ENCODE assay signal across 17 cellular contexts in the genomic region with DNA sequence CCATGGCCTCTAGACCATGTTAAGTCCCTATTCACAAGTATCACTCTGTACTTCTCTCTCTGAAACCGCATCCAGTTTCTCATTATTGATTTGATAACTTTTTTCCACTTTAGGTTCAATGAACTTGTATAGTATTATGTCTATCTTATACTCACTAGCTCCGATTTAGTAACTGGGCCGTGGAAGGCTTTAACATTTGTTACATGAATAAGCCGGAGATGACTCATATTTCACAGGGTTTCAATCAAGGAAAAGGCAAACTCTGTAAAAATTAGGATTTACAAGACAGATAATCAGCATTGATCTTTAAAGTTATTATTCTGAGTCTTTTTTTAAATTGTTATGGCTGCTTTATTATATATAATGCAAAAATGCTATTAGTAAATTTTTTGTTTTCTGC.
DNase-seq lines count a peak whose midpoint lies in the region; ATAC-seq and TF ChIP-seq lines count a peak whose summit lies in the region.
"Had no signal": no experiment of that assay in that cellular context is flagged by ENCODE, and none has a peak within 500 bp of the region (broad histone marks: within the 10 kb centered on the region; RNA-seq: fewer than 3 reads in every experiment).

No MANE protein-coding gene starts in this region.

- no peaks in the 10 kb centered on the region for H3K9me3 ChIP-seq in SK-N-SH

- no peak for TF ChIP-seq EP300 in SK-N-SH (IDR thresholded peaks at IDR 0.05; ENCODE audit: borderline replicate concordance in 1 of 2, low read depth in 1 of 2, low read length in 1 of 2)

- WGBS in SK-N-SH (ENCODE audit: low lambda C conversion rate): 10% methylated on average over 4 of the region's 4 CpGs

- POLR2A ChIA-PET in SK-N-SH (lab: Yijun Ruan, JAX): no interaction called here

- H4K20me1 ChIP-seq in SK-N-SH (ENCODE audit: insufficient read depth): no peaks in the 10 kb centered on the region

- CTCF ChIA-PET in SK-N-SH (lab: Yijun Ruan, JAX): no interaction called here

- H3K4me2 ChIP-seq in SK-N-SH: no peak overlapping the region

- no peaks in the 10 kb centered on the region for H3K36me3 Mint-ChIP-seq in activated T-helper 1 cell treated with anti-CD3 and anti-CD28 coated beads, Interleukin-12 subunit alpha, Interleukin-12 subunit beta, Interleukin-2, Interleukin-4 antibody, amounts not matched to agents 30 ng/mL and 10 ng/mL and 1 ng/mL, durations not matched to agents 14 hours and 24 hours and 36 hours (ENCODE audit: low read depth)
- H3K36me3 Mint-ChIP-seq: CD4-positive, alpha-beta memory T cell had no signal

- no peaks in the 10 kb centered on the region for H3K79me2 ChIP-seq in SK-N-SH (ENCODE audit: insufficient read depth)

- TF ChIP-seq CTCF in SK-N-SH (IDR thresholded peaks at IDR 0.05) (no peak), fibroblast of mammary gland (conservative IDR thresholded peaks at IDR 0.05; ENCODE audit: control insufficient read depth, insufficient read depth, low read depth, low read length) (no peak)

- H3K4me3 Mint-ChIP-seq in activated T-helper 1 cell treated with anti-CD3 and anti-CD28 coated beads, Interleukin-12 subunit alpha, Interleukin-12 subunit beta, Interleukin-2, Interleukin-4 antibody, amounts not matched to agents 30 ng/mL and 10 ng/mL and 1 ng/mL, durations not matched to agents 14 hours and 24 hours and 36 hours: no peak overlapping the region
- H3K4me3 Mint-ChIP-seq: CD4-positive, alpha-beta memory T cell had no signal

- no peak overlapping the region for H3K27ac Mint-ChIP-seq in activated T-helper 1 cell treated with anti-CD3 and anti-CD28 coated beads, Interleukin-12 subunit alpha, Interleukin-12 subunit beta, Interleukin-2, Interleukin-4 antibody, amounts not matched to agents 30 ng/mL and 10 ng/mL and 1 ng/mL, durations not matched to agents 14 hours and 24 hours and 36 hours
- H3K27ac Mint-ChIP-seq: CD4-positive, alpha-beta memory T cell had no signal

- H3K9me3 Mint-ChIP-seq in activated T-helper 1 cell treated with anti-CD3 and anti-CD28 coated beads, Interleukin-12 subunit alpha, Interleukin-12 subunit beta, Interleukin-2, Interleukin-4 antibody, amounts not matched to agents 30 ng/mL and 10 ng/mL and 1 ng/mL, durations not matched to agents 14 hours and 24 hours and 36 hours: peaks cover 3% of the 10 kb centered on the region

- no peaks in the 10 kb centered on the region for H3F3A ChIP-seq in SK-N-SH (replicated peaks; ENCODE audit: insufficient read depth)

- H3K9ac ChIP-seq in SK-N-SH: no peak overlapping the region
- H3K9ac ChIP-seq: GM23248 had no signal

- no peaks in the 10 kb centered on the region for H3K36me3 ChIP-seq in SK-N-SH (replicated peaks in 1 of 2; ENCODE audit: control insufficient read depth in 1 of 2, insufficient read depth in 2 of 2, low read length in 1 of 2)

- no peaks in the 10 kb centered on the region for H3K4me1 ChIP-seq in SK-N-SH (ENCODE audit: control insufficient read depth in 1 of 2, insufficient read depth in 2 of 2, low read depth in 1 of 2, low read length in 1 of 2)

- ATAC-seq in GM21717 (IDR thresholded peaks at IDR 0.05; ENCODE audit: unreplicated experiment): no peak

- H3K27ac ChIP-seq in SK-N-SH (ENCODE audit: low read depth in 2 of 2, low read length in 1 of 2): no peak overlapping the region
- H3K27ac ChIP-seq: GM23248 had no signal

- DNase-seq in HPDE6-E6E7 (ENCODE audit: extremely low spot score): peak; percentile 4
- peak; percentile 14 for DNase-seq in M059J (ENCODE audit: low read depth)
- no peak for DNase-seq in SK-N-SH
- DNase-seq in fibroblast of mammary gland (ENCODE audit: low read depth): peak; percentile 3
- DNase-seq in activated T-helper 1 cell treated with anti-CD3 and anti-CD28 coated beads, Interleukin-12 subunit alpha, Interleukin-12 subunit beta, Interleukin-2, Interleukin-4 antibody, amounts not matched to agents 30 ng/mL and 10 ng/mL and 1 ng/mL, durations not matched to agents 14 hours and 24 hours and 36 hours (ENCODE audit: low spot score): no peak
- no peak for DNase-seq in NCI-H524 (lab: John Stamatoyannopoulos, UW)
- DNase-seq in central memory CD4-positive, alpha-beta T cell: no peak
- DNase-seq: C1 segment of cervical spinal cord; Calu3; CD4-positive, alpha-beta memory T cell; COR-L47; DMS53; DMS79 treated with DMSO at 0.1 percent for 48 hours; GM23248; H7; HCEC 1CT had no signal

- peak overlapping the region; percentile 71; the same call in 1 of the 2 replicates for H2AFZ ChIP-seq in SK-N-SH (ENCODE audit: low read depth)
- H2AFZ ChIP-seq: GM23248 had no signal

- TF ChIP-seq RAD21 in SK-N-SH (IDR thresholded peaks at IDR 0.05; ENCODE audit: low read length): no peak

- H3K4me1 Mint-ChIP-seq in activated T-helper 1 cell treated with anti-CD3 and anti-CD28 coated beads, Interleukin-12 subunit alpha, Interleukin-12 subunit beta, Interleukin-2, Interleukin-4 antibody, amounts not matched to agents 30 ng/mL and 10 ng/mL and 1 ng/mL, durations not matched to agents 14 hours and 24 hours and 36 hours (ENCODE audit: low read depth): no peaks in the 10 kb centered on the region
- H3K4me1 Mint-ChIP-seq: CD4-positive, alpha-beta memory T cell had no signal

- H3K4me3 ChIP-seq in SK-N-SH (ENCODE audit: low read depth in 2 of 2, low read length in 1 of 2): no peak overlapping the region
- H3K4me3 ChIP-seq in fibroblast of mammary gland (ENCODE audit: control insufficient read depth, low read depth, low read length): no peak overlapping the region
- H3K4me3 ChIP-seq: GM23248 had no signal

- H3K27me3 ChIP-seq in SK-N-SH (ENCODE audit: insufficient read depth): no peaks in the 10 kb centered on the region

- H3K9me2 ChIP-seq in SK-N-SH: no peaks in the 10 kb centered on the region

- intact Hi-C loops in activated T-helper 1 cell treated with anti-CD3 and anti-CD28 coated beads, Interleukin-12 subunit alpha, Interleukin-12 subunit beta, Interleukin-2, Interleukin-4 antibody, amounts not matched to agents 30 ng/mL and 10 ng/mL and 1 ng/mL, durations not matched to agents 14 hours and 24 hours and 36 hours (cut with micrococcal nuclease): no loop called here

- H3K27me3 Mint-ChIP-seq in activated T-helper 1 cell treated with anti-CD3 and anti-CD28 coated beads, Interleukin-12 subunit alpha, Interleukin-12 subunit beta, Interleukin-2, Interleukin-4 antibody, amounts not matched to agents 30 ng/mL and 10 ng/mL and 1 ng/mL, durations not matched to agents 14 hours and 24 hours and 36 hours (ENCODE audit: insufficient read depth): no peaks in the 10 kb centered on the region
- H3K27me3 Mint-ChIP-seq: CD4-positive, alpha-beta memory T cell had no signal

TF ChIP-seq in SK-N-SH, 30 proteins besides CTCF, POLR2A, EP300 and RAD21:
- TF ChIP-seq, protein P1, sequence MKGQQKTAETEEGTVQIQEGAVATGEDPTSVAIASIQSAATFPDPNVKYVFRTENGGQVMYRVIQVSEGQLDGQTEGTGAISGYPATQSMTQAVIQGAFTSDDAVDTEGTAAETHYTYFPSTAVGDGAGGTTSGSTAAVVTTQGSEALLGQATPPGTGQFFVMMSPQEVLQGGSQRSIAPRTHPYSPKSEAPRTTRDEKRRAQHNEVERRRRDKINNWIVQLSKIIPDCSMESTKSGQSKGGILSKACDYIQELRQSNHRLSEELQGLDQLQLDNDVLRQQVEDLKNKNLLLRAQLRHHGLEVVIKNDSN (IDR thresholded peaks at IDR 0.05; ENCODE audit: borderline replicate concordance, low read depth): no peak
- TF ChIP-seq FOSL2 (IDR thresholded peaks at IDR 0.05; ENCODE audit: borderline replicate concordance, low read depth): peak; percentile 18; the same call in 1 of the 2 replicates

Comparison
In these comparisons a context has a peak if more than half of its experiments do, and no peak if none do; other contexts are left out.
1. DNase-seq: peak in HPDE6-E6E7 (single experiment), M059J (single experiment) and fibroblast of mammary gland (single experiment); none in SK-N-SH (single experiment), activated T-helper 1 cell treated with anti-CD3 and anti-CD28 coated beads, Interleukin-12 subunit alpha, Interleukin-12 subunit beta, Interleukin-2, Interleukin-4 antibody, amounts not matched to agents 30 ng/mL and 10 ng/mL and 1 ng/mL, durations not matched to agents 14 hours and 24 hours and 36 hours (single experiment), NCI-H524 (0 of 2) and central memory CD4-positive, alpha-beta T cell (single experiment).